ENCODE assay signal across 1 cellular context in the genomic region with DNA sequence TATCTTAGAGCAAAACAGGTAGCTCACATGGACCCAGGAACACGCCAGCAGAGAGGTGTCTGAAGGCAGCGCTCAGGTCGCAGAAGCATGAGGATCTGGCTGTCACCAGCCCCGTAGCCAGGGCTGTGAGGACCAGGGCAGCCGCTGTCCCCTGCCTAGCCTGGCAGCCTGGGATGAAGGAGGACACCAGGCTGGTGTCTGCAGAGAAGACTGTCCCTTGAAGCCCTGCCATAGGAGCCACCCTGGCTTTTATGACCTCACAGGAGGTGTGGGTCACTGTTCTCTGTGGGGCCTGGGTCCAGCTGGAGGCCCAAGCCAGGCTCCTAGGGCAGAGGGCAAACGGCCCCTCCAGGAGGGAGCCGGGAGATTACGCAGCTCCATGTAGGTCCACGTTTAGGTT.
TF ChIP-seq lines count a peak whose summit lies in the region.

A gene (plus strand): TSS at position 301 of the 400 bp plus-strand sequence. CDS start 113 bp downstream, outside the sequence.

TF ChIP-seq in H1, 55 proteins besides CTCF, POLR2A, EP300 and RAD21:
- TF ChIP-seq HDAC2 (IDR thresholded peaks at IDR 0.05; ENCODE audit: borderline replicate concordance in 1 of 2, low read depth in 2 of 2, low read length in 2 of 2) (no peak), SIRT6 (IDR thresholded peaks at IDR 0.05; ENCODE audit: low read length) (no peak), SIN3A (conservative IDR thresholded peaks at IDR 0.05 in 1 of 2, IDR thresholded peaks at IDR 0.05 in 1 of 2; ENCODE audit: low read depth in 1 of 2, low read length in 2 of 2) (no peak), KDM4A (IDR thresholded peaks at IDR 0.05; ENCODE audit: low read depth, low read length, severe bottlenecking) (no peak), PHF8 (conservative IDR thresholded peaks at IDR 0.05; ENCODE audit: low read depth, low read length) (no peak), BCL11A (IDR thresholded peaks at IDR 0.05; ENCODE audit: low read depth in 2 of 2, low read length in 2 of 2) (no peak), RXRA (IDR thresholded peaks at IDR 0.05; ENCODE audit: insufficient read depth, low read depth, low read length) (no peak), GABPA (IDR thresholded peaks at IDR 0.05; ENCODE audit: borderline replicate concordance, insufficient read depth, low read length) (no peak), GTF2F1 (IDR thresholded peaks at IDR 0.05; ENCODE audit: borderline replicate concordance, low read depth, low read length) (no peak), RFX5 (IDR thresholded peaks at IDR 0.05; ENCODE audit: borderline replicate concordance, low read depth, low read length) (no peak), SIX5 (IDR thresholded peaks at IDR 0.05; ENCODE audit: low read depth, low read length) (no peak)
- TF ChIP-seq, protein P1, sequence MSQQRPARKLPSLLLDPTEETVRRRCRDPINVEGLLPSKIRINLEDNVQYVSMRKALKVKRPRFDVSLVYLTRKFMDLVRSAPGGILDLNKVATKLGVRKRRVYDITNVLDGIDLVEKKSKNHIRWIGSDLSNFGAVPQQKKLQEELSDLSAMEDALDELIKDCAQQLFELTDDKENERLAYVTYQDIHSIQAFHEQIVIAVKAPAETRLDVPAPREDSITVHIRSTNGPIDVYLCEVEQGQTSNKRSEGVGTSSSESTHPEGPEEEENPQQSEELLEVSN (IDR thresholded peaks at IDR 0.05): no peak
